26 cellular contexts compared by ENCODE assay signal in the genomic region with DNA sequence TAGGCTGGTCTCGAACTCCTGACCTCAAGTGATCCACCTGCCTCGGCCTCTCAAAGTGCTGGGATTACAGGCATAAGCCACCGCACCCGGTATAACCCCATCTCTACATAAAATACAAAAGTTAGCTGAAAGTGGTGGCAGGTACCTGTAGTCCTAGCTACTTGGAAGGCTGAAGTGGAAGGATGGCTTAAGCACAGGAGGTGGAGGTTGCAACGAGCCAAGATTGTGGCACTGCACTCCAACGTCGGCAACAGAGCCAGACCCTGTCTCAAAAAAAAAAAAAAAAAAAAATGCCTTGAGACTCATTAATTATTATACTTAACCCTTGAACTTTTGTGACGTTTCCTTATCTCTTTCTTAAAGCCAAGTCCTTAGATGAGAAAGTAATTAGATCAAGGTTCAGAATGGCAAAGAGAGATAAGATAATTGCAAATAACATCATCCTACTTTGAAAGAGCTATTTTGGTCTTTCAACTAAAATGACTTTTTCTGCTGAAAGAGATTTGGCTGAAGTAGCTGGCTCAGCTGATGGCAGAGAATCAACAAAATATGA.
"Had no signal": no experiment of that assay in that cellular context is flagged by ENCODE, and none has a peak within 500 bp of the region (broad histone marks: within the 10 kb centered on the region; RNA-seq: fewer than 3 reads in every experiment).

No MANE protein-coding gene starts in this region.

- DNase-seq: activated CD4-positive, alpha-beta T cell treated with anti-CD3 and anti-CD28 coated beads for 48 hours; activated CD4-positive, alpha-beta T cell treated with anti-CD3 and anti-CD28 coated beads, Interleukin-2, amount 50 U/mL, for 48 hours; activated CD8-positive, alpha-beta memory T cell treated with anti-CD3 and anti-CD28 coated beads for 24 hours; activated effector memory CD4-positive, alpha-beta T cell treated with Interleukin-2 at 50 U/mL for 16 hours; activated naive CD4-positive, alpha-beta T cell treated with Interleukin-2 at 50 U/mL for 16 hours; aorta; body of pancreas; cerebellar nuclear complex; colonic mucosa; effector CD8-positive, alpha-beta T cell; left ventricle myocardium inferior; naive thymus-derived CD4-positive, alpha-beta T cell; nucleus accumbens; right cardiac atrium; stimulated activated CD4-positive, alpha-beta T cell treated with anti-CD3 and anti-CD28 coated beads, Interleukin-12 subunit alpha, Interleukin-12 subunit beta, amount 100 ng/mL, for 4 hours; stimulated activated CD4-positive, alpha-beta T cell treated with anti-CD3 and anti-CD28 coated beads, Interleukin-4, amount 100 ng/mL, for 4 hours; stimulated activated CD8-positive, alpha-beta memory T cell treated with anti-CD3 and anti-CD28 coated beads, Interleukin-4, amount 100 ng/mL, for 48 hours; stomach; T-helper 17 cell; T1000; thyroid gland; upper lobe of right lung had no signal

- H3K27me3 ChIP-seq: body of pancreas, colonic mucosa, stomach, thyroid gland, upper lobe of right lung had no signal

- ATAC-seq: activated CD4-positive, CD25-positive, alpha-beta regulatory T cell treated with anti-CD3 and anti-CD28 coated beads, Interleukin-2, amount 50 U/mL, for 24 hours; body of pancreas; naive thymus-derived CD4-positive, alpha-beta T cell; right cardiac atrium; stimulated activated memory B cell treated with anti-CD40 and anti-IgM and Interleukin-4, amounts not matched to agents 10 μg/mL and 1 μg/mL and 100 μg/mL, for 72 hours; T-helper 17 cell; upper lobe of right lung had no signal

- H3K4me3 ChIP-seq: body of pancreas, colonic mucosa, left ventricle myocardium inferior, stomach, thyroid gland, upper lobe of right lung had no signal

- H3K27ac ChIP-seq: body of pancreas, colonic mucosa, epithelial cell of prostate, left ventricle myocardium inferior, stomach, thyroid gland, upper lobe of right lung, VCaP had no signal

- H3K36me3 ChIP-seq: colonic mucosa, left ventricle myocardium inferior, stomach, thyroid gland, upper lobe of right lung had no signal

- H3K4me1 ChIP-seq: colonic mucosa, upper lobe of right lung had no signal

- H3K9me3 ChIP-seq: body of pancreas, colonic mucosa, left ventricle myocardium inferior, stomach, thyroid gland, upper lobe of right lung had no signal
